Comparison of ENCODE assay signal across 1 cellular context in the genomic region with DNA sequence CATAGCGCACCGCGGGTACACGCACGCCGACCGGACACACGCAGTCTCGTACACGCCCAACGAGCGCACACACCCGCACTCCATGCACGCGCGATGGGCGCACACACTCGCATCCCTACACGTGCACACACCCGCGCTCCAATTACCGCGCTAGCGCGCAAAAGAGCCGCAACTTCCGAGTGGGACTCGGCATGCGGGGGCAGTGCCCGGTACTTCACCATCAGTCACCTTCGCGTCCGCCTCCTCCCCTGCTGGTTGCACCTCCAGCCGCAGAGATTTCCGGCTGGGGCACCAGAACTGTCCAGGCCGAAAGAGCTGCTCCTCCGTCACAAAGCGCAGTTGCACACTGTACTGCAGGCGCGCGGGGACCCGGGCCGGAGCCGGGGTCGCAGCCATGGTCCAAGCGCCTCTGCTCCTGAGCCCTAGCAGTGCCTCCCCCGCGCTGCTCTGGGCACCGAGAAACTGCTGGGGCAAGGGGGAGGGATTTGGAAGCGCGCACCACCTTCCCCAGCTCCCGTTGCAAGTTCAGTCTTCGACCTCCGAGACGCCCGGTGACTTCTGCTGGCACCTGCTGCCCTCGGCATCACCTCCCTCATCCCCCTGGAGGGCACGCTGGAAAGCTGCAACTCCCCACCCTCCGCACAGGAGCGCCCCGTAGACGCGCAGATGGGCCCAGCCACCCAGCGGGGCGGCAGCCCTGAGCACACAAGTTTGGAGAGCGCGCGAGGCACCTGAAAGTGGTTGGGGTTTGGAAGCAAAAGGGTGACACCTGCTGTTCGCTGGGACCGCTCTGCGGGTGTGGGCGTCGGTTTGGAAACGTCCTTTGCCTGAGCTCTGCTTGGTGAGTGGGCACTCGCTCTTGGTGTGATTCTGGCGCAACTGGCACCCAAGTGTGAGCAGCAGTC.
TF ChIP-seq lines count a peak whose summit lies in the region.

No MANE protein-coding gene starts in this region.

TF ChIP-seq in HepG2, 621 proteins besides CTCF, POLR2A, EP300 and RAD21 (continued from another document):
- no peak for TF ChIP-seq TARDBP (CRISPR knock-in tag; IDR thresholded peaks at IDR 0.05)
- no peak for TF ChIP-seq ZNF3 (CRISPR knock-in tag; IDR thresholded peaks at IDR 0.05)
- TF ChIP-seq, protein P1, sequence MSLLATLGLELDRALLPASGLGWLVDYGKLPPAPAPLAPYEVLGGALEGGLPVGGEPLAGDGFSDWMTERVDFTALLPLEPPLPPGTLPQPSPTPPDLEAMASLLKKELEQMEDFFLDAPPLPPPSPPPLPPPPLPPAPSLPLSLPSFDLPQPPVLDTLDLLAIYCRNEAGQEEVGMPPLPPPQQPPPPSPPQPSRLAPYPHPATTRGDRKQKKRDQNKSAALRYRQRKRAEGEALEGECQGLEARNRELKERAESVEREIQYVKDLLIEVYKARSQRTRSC (CRISPR knock-in tag; IDR thresholded peaks at IDR 0.05; ENCODE audit: low read depth): no peak
- no peak for TF ChIP-seq SRSF9 (IDR thresholded peaks at IDR 0.05; ENCODE audit: borderline replicate concordance, insufficient read depth, low read depth, low read length, poor library complexity, severe bottlenecking)
- TF ChIP-seq ATF7-NPFF (CRISPR knock-in tag; IDR thresholded peaks at IDR 0.05; ENCODE audit: low read depth): 0 out of 2 replicates have a peak, but pooled peaks have one; percentile 38
- TF ChIP-seq GABPA (IDR thresholded peaks at IDR 0.05; ENCODE audit: low read depth, low read length): no peak
- TF ChIP-seq GABPA (CRISPR knock-in tag; IDR thresholded peaks at IDR 0.05; ENCODE audit: low read depth): no peak
- no peak for TF ChIP-seq XBP1 (CRISPR knock-in tag; IDR thresholded peaks at IDR 0.05)
